8 cellular contexts compared by ENCODE assay signal in genomic region chr16:85555549-85556455, GRCh38. TPM values are rescaled to one million over a fixed set of nuclear protein-coding genes. Genes with fewer than 3 reads are reported as not detected.
DNase-seq lines count a peak whose midpoint lies in the region; ATAC-seq, FAIRE-seq and TF ChIP-seq lines count a peak whose summit lies in the region.

No MANE protein-coding gene starts in this region.

- H3K27ac ChIP-seq in CD4-positive, CD25-positive, alpha-beta regulatory T cell (ENCODE audit: insufficient read depth, low read length, poor library complexity, severe bottlenecking), result peak overlapping the region; percentile 80
- H3K27ac ChIP-seq in OCI-LY1 (ENCODE audit: low read depth, low read length, poor library complexity, severe bottlenecking) (peak overlapping the region; percentile 89), K562 (ENCODE audit: extremely low read depth, low read depth, low read length) (peak overlapping the region; percentile 97)

- peak overlapping the region; percentile 93 for H3K9ac ChIP-seq in OCI-LY1 (ENCODE audit: low read length)
- H3K9ac ChIP-seq in K562 (ENCODE audit: insufficient read depth in 1 of 2, low read depth in 2 of 2, low read length in 2 of 2), result peak overlapping the region; percentile 97 to 99

- H2AFZ ChIP-seq in OCI-LY1 (ENCODE audit: low read length), result no peak overlapping the region
- H2AFZ ChIP-seq in K562 (ENCODE audit: low read depth, low read length), result no peak overlapping the region

- H3K9me1 ChIP-seq in K562 (ENCODE audit: control insufficient read depth, insufficient read depth, low read length), result no peaks in the 10 kb centered on the region

- H3K36me3 Mint-ChIP-seq in CD4-positive, CD25-positive, alpha-beta regulatory T cell, result no peaks in the 10 kb centered on the region

- peak overlapping the region; percentile 92 to 96 (median 94) for H3K4me3 Mint-ChIP-seq in CD4-positive, CD25-positive, alpha-beta regulatory T cell

- no peaks in the 10 kb centered on the region for H3K9me3 ChIP-seq in CD4-positive, CD25-positive, alpha-beta regulatory T cell (ENCODE audit: control insufficient read depth in 2 of 2, low read length in 2 of 2)
- H3K9me3 ChIP-seq in OCI-LY1 (ENCODE audit: low read length), result no peaks in the 10 kb centered on the region
- no peaks in the 10 kb centered on the region for H3K9me3 ChIP-seq in K562 (replicated peaks; ENCODE audit: control insufficient read depth, insufficient read depth, low read depth, low read length)

- H3K4me2 ChIP-seq in OCI-LY1 (ENCODE audit: low read length) (peak overlapping the region; percentile 69), K562 (ENCODE audit: insufficient read depth, low read length) (peak overlapping the region; percentile 94)

- in situ Hi-C loops in K562 (cut with MboI), result no loop called here

- FAIRE-seq in K562 (lab: Jason Lieb, UNC), result peak; percentile 15

- H3K79me2 ChIP-seq in OCI-LY1 (ENCODE audit: insufficient read depth, low read length) (peaks cover 13% of the 10 kb centered on the region; the same call in 1 of the 2 replicates), K562 (ENCODE audit: control insufficient read depth, insufficient read depth, low read length) (peaks cover 91% of the 10 kb centered on the region)

- TF ChIP-seq EP300 in K562 (IDR thresholded peaks at IDR 0.05; ENCODE audit: low read length), result no peak

- no peak for TF ChIP-seq RAD21 in K562 (CRISPR knock-in tag; conservative IDR thresholded peaks at IDR 0.05 in 1 of 2, IDR thresholded peaks at IDR 0.05 in 1 of 2)

- peaks cover 42% of the 10 kb centered on the region for H3K4me1 ChIP-seq in CD4-positive, CD25-positive, alpha-beta regulatory T cell (ENCODE audit: control insufficient read depth, insufficient read depth, low read length, poor library complexity, severe bottlenecking)
- H3K4me1 ChIP-seq in OCI-LY1 (ENCODE audit: insufficient read depth, low read length, severe bottlenecking) (peaks cover 47% of the 10 kb centered on the region), K562 (replicated peaks in 1 of 2; ENCODE audit: control insufficient read depth in 2 of 2, insufficient read depth in 2 of 2, low read length in 2 of 2) (peaks cover 30 to 51% of the 10 kb centered on the region in 2 experiments)

- peaks cover 0 to 4% (median 0%) of the 10 kb centered on the region in 7 donors for H3K9me3 Mint-ChIP-seq in CD4-positive, CD25-positive, alpha-beta regulatory T cell

- no peak for TF ChIP-seq CTCF in GM20000 (IDR thresholded peaks at IDR 0.05; ENCODE audit: extremely low read depth, missing control alignments)
- TF ChIP-seq CTCF in OCI-LY1 (IDR thresholded peaks at IDR 0.05; ENCODE audit: low read length), result no peak
- TF ChIP-seq CTCF in K562 (IDR thresholded peaks at IDR 0.05 in 2 of 3, conservative IDR thresholded peaks at IDR 0.05 in 1 of 3; ENCODE audit: insufficient read depth in 2 of 3, low read depth in 1 of 3, low read length in 3 of 3), result no peak

- POLR2A ChIA-PET in K562 (lab: Yijun Ruan, JAX), result interaction anchor here (0.5 to 7.3 kb wide), 10 partner anchors 12 to 449 kb away, joined by 3 to 122 read pairs (median 11); partner anchors contain the start of gene GSE1

- no peaks in the 10 kb centered on the region for H3K27me3 ChIP-seq in CD4-positive, CD25-positive, alpha-beta regulatory T cell (ENCODE audit: control insufficient read depth, insufficient read depth, low read length)
- H3K27me3 ChIP-seq in OCI-LY1 (ENCODE audit: insufficient read depth, low read length), result no peaks in the 10 kb centered on the region
- no peaks in the 10 kb centered on the region for H3K27me3 ChIP-seq in K562 (ENCODE audit: control insufficient read depth in 2 of 2, insufficient read depth in 2 of 2, low read length in 2 of 2)

- H3K36me3 ChIP-seq in CD4-positive, CD25-positive, alpha-beta regulatory T cell (ENCODE audit: control insufficient read depth, insufficient read depth, low read length), result no peaks in the 10 kb centered on the region
- no peaks in the 10 kb centered on the region; the same call in 1 of the 2 replicates for H3K36me3 ChIP-seq in OCI-LY1 (ENCODE audit: insufficient read depth, low read length)
- peaks cover 26% of the 10 kb centered on the region for H3K36me3 ChIP-seq in K562 (ENCODE audit: control insufficient read depth, insufficient read depth, low read length)

- H3K27me3 Mint-ChIP-seq in CD4-positive, CD25-positive, alpha-beta regulatory T cell, result peaks cover 41% of the 10 kb centered on the region

- no peaks in the 10 kb centered on the region for H3K9me2 ChIP-seq in OCI-LY1 (ENCODE audit: low read depth, low read length)

- H4K20me1 ChIP-seq in OCI-LY1 (ENCODE audit: insufficient read depth, low read length), result no peaks in the 10 kb centered on the region
- peaks cover 13% of the 10 kb centered on the region; the same call in 1 of the 2 replicates for H4K20me1 ChIP-seq in K562 (replicated peaks; ENCODE audit: control insufficient read depth, insufficient read depth, low read length)

- intact Hi-C loops in K562 (cut with micrococcal nuclease), result loop anchor here (1.0 to 2.0 kb wide), 2 partner anchors 8 to 15 kb away; no protein-coding TSS in a partner anchor

- CTCF ChIA-PET in K562 (lab: Yijun Ruan, JAX; ENCODE audit: low intra/inter-chr PET ratio), result interaction anchor here (0.6 to 0.7 kb wide), 3 partner anchors 133 to 254 kb away, joined by 3 to 4 read pairs (median 4); no protein-coding TSS in a partner anchor

- BruUV-seq in K562 (replicated peaks; lab: Mats Ljungman, UMichigan), result TSS peak; percentile 38

- 1% methylated on average over 37 of the region's 51 CpGs for WGBS in K562 (ENCODE audit: insufficient coverage, low coverage, missing lambda C conversion rate)

- no peaks in the 10 kb centered on the region for H3F3A ChIP-seq in OCI-LY1 (ENCODE audit: insufficient read depth, low read length)

- TF ChIP-seq POLR2A in K562 (conservative IDR thresholded peaks at IDR 0.05), result peak; percentile 68; the same call in 1 of the 2 replicates

- H3K27ac Mint-ChIP-seq in CD4-positive, CD25-positive, alpha-beta regulatory T cell, result peak overlapping the region; percentile 67 to 83 (median 75)

- ATAC-seq in CD4-positive, CD25-positive, alpha-beta regulatory T cell (ENCODE audit: low read depth in 2 of 2), result no peak
- ATAC-seq in K562 (peak; percentile 0; the same call in 1 of the 3 replicates), HG03520 (IDR thresholded peaks at IDR 0.05; ENCODE audit: unreplicated experiment) (no peak), GM21360 (IDR thresholded peaks at IDR 0.05; ENCODE audit: unreplicated experiment) (no peak)

- peak overlapping the region; percentile 75 for H3K4me3 ChIP-seq in CD4-positive, CD25-positive, alpha-beta regulatory T cell (ENCODE audit: low read depth, low read length)
- H3K4me3 ChIP-seq in OCI-LY1 (ENCODE audit: low read depth, low read length, poor library complexity, severe bottlenecking) (peak overlapping the region; percentile 94), K562 (peak overlapping the region; percentile 92)

- H3K4me1 Mint-ChIP-seq in CD4-positive, CD25-positive, alpha-beta regulatory T cell, result peaks cover 6 to 42% (median 22%) of the 10 kb centered on the region in 4 donors

- DNase-seq in CD4-positive, CD25-positive, alpha-beta regulatory T cell, result peak in 1 of 3 donors; percentile 30
- peak; percentile 70 for DNase-seq in GM20000 (ENCODE audit: low spot score)
- peak in 2 of 4 experiments; percentile 54 to 60 for DNase-seq in K562 (ENCODE audit: extremely low read depth in 1 of 4, low spot score in 3 of 4)
- peak; percentile 48 for DNase-seq in iris pigment epithelial cell (ENCODE audit: low read depth)
- DNase-seq in stimulated activated naive CD4-positive, alpha-beta T cell treated with Interleukin-2 at 50 U/mL for 16 hours (lab: John Stamatoyannopoulos, UW), result peak; percentile 51

TF ChIP-seq in K562, 482 proteins besides CTCF, POLR2A, EP300 and RAD21 (continues in another document):
- TF ChIP-seq NUFIP1 (IDR thresholded peaks at IDR 0.05; ENCODE audit: partially characterized antibody), result no peak
- TF ChIP-seq FOXK2 (conservative IDR thresholded peaks at IDR 0.05 in 1 of 2, IDR thresholded peaks at IDR 0.05 in 1 of 2; ENCODE audit: low read depth in 2 of 2), result peak in 1 of 2 experiments; percentile 29; a peak in 1 of 4 replicates

RNA-seq across cellular contexts. Expression of gene GSE1, which starts 57.3 kb away (rescaled TPM):
- total RNA-seq in CD4-positive, CD25-positive, alpha-beta regulatory T cell, result 17.1 TPM
- polyA plus RNA-seq in CD4-positive, CD25-positive, alpha-beta regulatory T cell, result under 1 TPM; 0.38 to 0.80 (median 0.48) TPM
- 692 and 1,066 TPM in 2 replicates for total RNA-seq in K562 (2011; cell fraction: chromatin; rRNA removed; ENCODE audit: low replicate concordance)
- total RNA-seq in K562 (2011; cell fraction: nucleolus; rRNA removed), result 409 and 435 TPM in 2 replicates
- total RNA-seq in K562 (2011; cell fraction: nucleoplasm; rRNA removed), result 438 and 467 TPM in 2 replicates
- total RNA-seq in K562 (2014; rRNA removed) (89.1 and 104 TPM in 2 replicates), K562 (2014; rRNA removed; fragmentation: Illumina TruSeq; extraction: Trizol) (40.9 and 41.8 TPM in 2 replicates), K562 (2015; rRNA removed; fragmentation: Illumina TruSeq; extraction: Trizol) (57.9 and 60.6 TPM in 2 replicates), K562 (2021) (208 and 244 TPM in 2 replicates)
- polyA plus RNA-seq in K562 (2011; rRNA removed) (54.2 and 64.0 TPM in 2 replicates), K562 (2014; fragmentation: Illumina TruSeq; extraction: Trizol) (116 and 138 TPM in 2 replicates), K562 (2014; fragmentation: Nextera tagmentation; extraction: Ambion mirVana) (10 to 100 TPM; 12.2 to 15.8 TPM), K562 (2014; rRNA removed) (101 and 116 TPM in 2 replicates)
- 54.1 and 55.3 TPM in 2 replicates for polyA plus RNA-seq in K562 (2011; cell fraction: cytosol; rRNA removed)
- polyA plus RNA-seq in K562 (2011; cell fraction: nucleus; rRNA removed), result 210 and 277 TPM in 2 replicates
- polyA plus RNA-seq in K562 (2012), result 113 and 125 TPM in 2 replicates
- polyA minus RNA-seq in K562 (2011; rRNA and poly(A)+ RNA removed), result 61.1 and 68.8 TPM in 2 replicates
- polyA minus RNA-seq in K562 (2011; cell fraction: cytosol; rRNA and poly(A)+ RNA removed), result 106 and 121 TPM in 2 replicates
- 117 and 133 TPM in 2 replicates for polyA minus RNA-seq in K562 (2011; cell fraction: nucleus; rRNA and poly(A)+ RNA removed)
